In genomic region chr2:130865401-130865800, GRCh38 we compare ENCODE assay signal across 1 cellular context.
TF ChIP-seq lines count a peak whose summit lies in the region.

No MANE protein-coding gene starts in this region.

TF ChIP-seq in K562, 482 proteins besides CTCF, POLR2A, EP300 and RAD21:
- TF ChIP-seq USF2 (CRISPR knock-in tag; IDR thresholded peaks at IDR 0.05) (peak; percentile 19; the same call in 1 of the 2 replicates), XRCC4 (IDR thresholded peaks at IDR 0.05; ENCODE audit: extremely low read depth, insufficient read depth, insufficient read length) (no peak)
